In the genomic region with DNA sequence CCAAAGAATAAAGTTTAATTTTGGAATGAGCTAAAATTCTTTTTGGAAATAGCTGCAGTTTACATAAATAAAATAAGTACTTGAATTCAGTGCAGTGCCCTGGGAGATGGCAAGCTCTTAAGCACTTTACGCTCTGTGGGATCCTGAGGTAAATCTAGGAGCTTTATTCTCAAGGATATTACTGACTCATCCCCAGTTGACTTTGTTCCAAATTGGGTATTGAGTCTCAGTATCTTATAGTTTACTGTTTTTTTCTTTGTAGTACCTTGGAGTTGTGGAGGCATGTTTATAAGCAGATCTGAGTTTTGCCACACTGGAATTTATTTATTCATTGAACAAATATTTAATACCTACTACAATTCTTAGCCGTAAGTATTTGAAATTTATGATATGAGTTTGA, we compare ENCODE assay signal across 19 cellular contexts. TPM values are rescaled to one million over a fixed set of nuclear protein-coding genes. Genes with fewer than 3 reads are reported as not detected.
"Had no signal": no experiment of that assay in that cellular context is flagged by ENCODE, and none has a peak within 500 bp of the region (broad histone marks: within the 10 kb centered on the region; RNA-seq: fewer than 3 reads in every experiment).

No MANE protein-coding gene starts in this region.

- H3K9me3 ChIP-seq: left ventricle myocardium inferior, psoas muscle, upper lobe of right lung had no signal

- H3K4me1 ChIP-seq: psoas muscle, upper lobe of right lung had no signal

- DNase-seq: activated CD4-positive, alpha-beta T cell treated with anti-CD3 and anti-CD28 coated beads for 36 hours; activated CD8-positive, alpha-beta memory T cell treated with anti-CD3 and anti-CD28 coated beads, Interleukin-2, amount 50 U/mL, for 4 hours; activated CD8-positive, alpha-beta T cell treated with anti-CD3 and anti-CD28 coated beads for 36 hours; central memory CD4-positive, alpha-beta T cell; effector CD8-positive, alpha-beta T cell; head of caudate nucleus; islet precursor cell; left ventricle myocardium inferior; mesenchymal stem cell; nephron progenitor cell; psoas muscle; stimulated activated naive CD4-positive, alpha-beta T cell treated with Interleukin-2 at 50 U/mL for 16 hours; SW 1271; upper lobe of right lung had no signal

- H3K36me3 ChIP-seq: upper lobe of right lung had no signal

- H3K27ac ChIP-seq: coronary artery, left ventricle myocardium inferior, psoas muscle, upper lobe of right lung, VCaP had no signal

- H3K4me3 ChIP-seq: coronary artery, left ventricle myocardium inferior, psoas muscle, upper lobe of right lung had no signal

RNA-seq across cellular contexts. Expression of gene HRNR, which starts 27.4 kb away (rescaled TPM):
- total RNA-seq: activated CD4-positive, alpha-beta T cell treated with anti-CD3 and anti-CD28 coated beads for 36 hours; activated CD8-positive, alpha-beta T cell treated with anti-CD3 and anti-CD28 coated beads for 36 hours; fibroblast of villous mesenchyme; left ventricle myocardium inferior; omental fat pad; psoas muscle; sciatic nerve; upper lobe of right lung had no signal
- polyA plus RNA-seq: psoas muscle had no signal
